15 cellular contexts compared by ENCODE assay signal in the genomic region with DNA sequence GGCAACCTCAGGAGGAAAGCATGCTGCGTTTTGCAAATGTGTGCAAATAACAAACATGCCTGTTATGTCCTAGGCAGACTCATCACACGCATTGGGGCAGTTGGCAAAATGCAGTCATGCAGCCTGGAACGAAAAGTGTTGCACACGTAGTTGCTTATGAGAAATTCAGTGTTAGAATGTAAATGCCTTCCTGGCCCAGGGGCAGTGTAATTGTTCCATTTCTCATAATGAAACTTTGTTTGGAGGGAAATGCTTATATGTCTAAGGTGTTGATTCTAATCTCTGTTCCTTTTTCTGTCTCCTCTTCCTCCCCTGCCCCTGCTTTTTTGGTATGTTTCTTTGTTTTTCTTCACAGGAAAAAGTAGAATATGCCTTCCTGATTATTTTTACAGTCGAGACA.
DNase-seq lines count a peak whose midpoint lies in the region; ATAC-seq and TF ChIP-seq lines count a peak whose summit lies in the region.
"Had no signal": no experiment of that assay in that cellular context is flagged by ENCODE, and none has a peak within 500 bp of the region (broad histone marks: within the 10 kb centered on the region; RNA-seq: fewer than 3 reads in every experiment).

No MANE protein-coding gene starts in this region.

- peaks cover 0 to 20% (median 3%) of the 10 kb centered on the region in 4 donors for H3K4me1 ChIP-seq in tibial nerve
- H3K4me1 ChIP-seq: BE2C, SJCRH30 had no signal

- TF ChIP-seq POLR2A in GM18951 (IDR thresholded peaks at IDR 0.05; ENCODE audit: extremely low read depth, insufficient read depth, insufficient read length) (peak; percentile 24), tibial nerve (IDR thresholded peaks at IDR 0.05) (no peak)

- TF ChIP-seq CTCF in GM10266 (IDR thresholded peaks at IDR 0.05; ENCODE audit: control insufficient read depth, insufficient read depth, low read depth, missing control alignments) = no peak
- TF ChIP-seq CTCF in tibial nerve (IDR thresholded peaks at IDR 0.05) = no peak

- 53 to 58% methylated on average over 5 of the region's 5 CpGs for WGBS in tibial nerve, 2 donors

- H3K9me3 ChIP-seq in tibial nerve = no peaks in the 10 kb centered on the region
- H3K9me3 ChIP-seq: BE2C, SJCRH30, testis had no signal

- in situ Hi-C loops in GM18951 (cut with MboI; ENCODE audit: low sequenced_read_pairs, unreplicated experiment) = no loop called here

- H3K36me3 ChIP-seq in tibial nerve = no peaks in the 10 kb centered on the region
- H3K36me3 ChIP-seq: BE2C, SJCRH30 had no signal

- no peak for TF ChIP-seq EP300 in tibial nerve (IDR thresholded peaks at IDR 0.05)

- no peak overlapping the region for H3K4me3 ChIP-seq in tibial nerve
- H3K4me3 ChIP-seq: SJCRH30, testis had no signal

- H3K27me3 ChIP-seq in tibial nerve = no peaks in the 10 kb centered on the region
- H3K27me3 ChIP-seq: BE2C, SJCRH30, testis had no signal

- DNase-seq in GM10266 (ENCODE audit: extremely low spot score) (peak; percentile 28), NCI-H2081 treated with DMSO at 0.1 percent for 48 hours (lab: John Stamatoyannopoulos, UW) (no peak), NCI-H2196 (lab: John Stamatoyannopoulos, UW; ENCODE audit: unreplicated experiment) (no peak), tibial nerve (ENCODE audit: low spot score in 2 of 2) (no peak), SKM-1 treated with dmso at 0.1 percent for 144 hours (lab: John Stamatoyannopoulos, UW; ENCODE audit: unreplicated experiment) (no peak)
- DNase-seq: activated CD8-positive, alpha-beta memory T cell treated with anti-CD3 and anti-CD28 coated beads for 24 hours; BE2C; erythroblast; immature natural killer cell; naive thymus-derived CD8-positive, alpha-beta T cell; SJCRH30; testis had no signal

- ATAC-seq in HG02588 (IDR thresholded peaks at IDR 0.05; ENCODE audit: unreplicated experiment) (peak; percentile 54), HG03439 (IDR thresholded peaks at IDR 0.05; ENCODE audit: unreplicated experiment) (peak; percentile 76)
- ATAC-seq: naive thymus-derived CD8-positive, alpha-beta T cell had no signal

- no peak overlapping the region for H3K27ac ChIP-seq in tibial nerve
- H3K27ac ChIP-seq: SJCRH30, testis had no signal
